3 cellular contexts compared by ENCODE assay signal in the genomic region with DNA sequence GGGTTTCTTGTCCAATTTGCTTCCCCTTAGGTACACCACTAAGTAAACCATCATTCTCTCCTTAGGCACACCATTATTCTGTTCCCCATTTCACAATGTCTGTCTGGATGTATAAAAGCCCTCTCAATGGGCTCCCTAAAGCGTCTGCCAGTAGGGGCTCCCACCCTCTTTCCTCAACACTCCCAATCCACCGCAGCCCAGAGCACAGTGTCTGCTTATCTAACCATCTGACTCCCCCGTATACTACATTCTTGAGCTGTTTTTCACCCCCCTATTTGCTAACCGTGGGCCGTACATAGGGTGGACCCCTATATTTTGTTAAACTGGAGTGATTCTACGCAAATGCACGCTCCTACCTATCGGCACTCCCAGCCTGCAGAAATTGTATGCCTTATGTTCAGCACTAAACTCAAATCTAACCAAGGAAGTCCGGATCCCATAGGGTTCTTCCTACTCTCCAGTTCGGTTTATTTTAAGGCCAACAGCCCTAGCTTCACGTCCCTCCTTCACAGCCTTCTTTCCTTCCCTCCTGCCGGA.
TF ChIP-seq lines count a peak whose summit lies in the region.

No MANE protein-coding gene starts in this region.

TF ChIP-seq in Ishikawa, 13 proteins besides CTCF, POLR2A, EP300 and RAD21:
- TF ChIP-seq CEBPB (IDR thresholded peaks at IDR 0.05) (0 out of 2 replicates have a peak, but pooled peaks have one; percentile 2), NFIC (IDR thresholded peaks at IDR 0.05) (no peak)

TF ChIP-seq in SK-N-SH treated with all-trans-retinoic acid at 6 μM for 48 hours, 23 proteins besides CTCF, POLR2A, EP300 and RAD21:
- TF ChIP-seq ARNTL (CRISPR knock-in tag; IDR thresholded peaks at IDR 0.05; ENCODE audit: borderline replicate concordance, low read depth) (no peak), TCF4 (CRISPR knock-in tag; IDR thresholded peaks at IDR 0.05; ENCODE audit: borderline replicate concordance) (no peak), ZC3H10 (CRISPR knock-in tag; IDR thresholded peaks at IDR 0.05) (no peak), PPARA (CRISPR knock-in tag; IDR thresholded peaks at IDR 0.05; ENCODE audit: borderline replicate concordance) (no peak), ZNF70 (CRISPR knock-in tag; IDR thresholded peaks at IDR 0.05) (no peak), BACH2 (CRISPR knock-in tag; IDR thresholded peaks at IDR 0.05; ENCODE audit: borderline replicate concordance) (no peak), ESRRG (CRISPR knock-in tag; IDR thresholded peaks at IDR 0.05) (no peak), ZNF8 (CRISPR knock-in tag; IDR thresholded peaks at IDR 0.05) (no peak), SNAI2 (CRISPR knock-in tag; IDR thresholded peaks at IDR 0.05) (no peak), RARB (CRISPR knock-in tag; IDR thresholded peaks at IDR 0.05) (no peak), ISL1 (CRISPR knock-in tag; IDR thresholded peaks at IDR 0.05) (no peak), GLIS3 (CRISPR knock-in tag; IDR thresholded peaks at IDR 0.05) (no peak)
- TF ChIP-seq, protein P1, sequence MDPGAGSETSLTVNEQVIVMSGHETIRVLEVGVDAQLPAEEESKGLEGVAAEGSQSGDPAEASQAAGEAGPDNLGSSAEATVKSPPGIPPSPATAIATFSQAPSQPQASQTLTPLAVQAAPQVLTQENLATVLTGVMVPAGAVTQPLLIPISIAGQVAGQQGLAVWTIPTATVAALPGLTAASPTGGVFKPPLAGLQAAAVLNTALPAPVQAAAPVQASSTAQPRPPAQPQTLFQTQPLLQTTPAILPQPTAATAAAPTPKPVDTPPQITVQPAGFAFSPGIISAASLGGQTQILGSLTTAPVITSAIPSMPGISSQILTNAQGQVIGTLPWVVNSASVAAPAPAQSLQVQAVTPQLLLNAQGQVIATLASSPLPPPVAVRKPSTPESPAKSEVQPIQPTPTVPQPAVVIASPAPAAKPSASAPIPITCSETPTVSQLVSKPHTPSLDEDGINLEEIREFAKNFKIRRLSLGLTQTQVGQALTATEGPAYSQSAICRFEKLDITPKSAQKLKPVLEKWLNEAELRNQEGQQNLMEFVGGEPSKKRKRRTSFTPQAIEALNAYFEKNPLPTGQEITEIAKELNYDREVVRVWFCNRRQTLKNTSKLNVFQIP (CRISPR knock-in tag; IDR thresholded peaks at IDR 0.05; ENCODE audit: borderline replicate concordance, low read depth) = no peak
- TF ChIP-seq, protein P2, sequence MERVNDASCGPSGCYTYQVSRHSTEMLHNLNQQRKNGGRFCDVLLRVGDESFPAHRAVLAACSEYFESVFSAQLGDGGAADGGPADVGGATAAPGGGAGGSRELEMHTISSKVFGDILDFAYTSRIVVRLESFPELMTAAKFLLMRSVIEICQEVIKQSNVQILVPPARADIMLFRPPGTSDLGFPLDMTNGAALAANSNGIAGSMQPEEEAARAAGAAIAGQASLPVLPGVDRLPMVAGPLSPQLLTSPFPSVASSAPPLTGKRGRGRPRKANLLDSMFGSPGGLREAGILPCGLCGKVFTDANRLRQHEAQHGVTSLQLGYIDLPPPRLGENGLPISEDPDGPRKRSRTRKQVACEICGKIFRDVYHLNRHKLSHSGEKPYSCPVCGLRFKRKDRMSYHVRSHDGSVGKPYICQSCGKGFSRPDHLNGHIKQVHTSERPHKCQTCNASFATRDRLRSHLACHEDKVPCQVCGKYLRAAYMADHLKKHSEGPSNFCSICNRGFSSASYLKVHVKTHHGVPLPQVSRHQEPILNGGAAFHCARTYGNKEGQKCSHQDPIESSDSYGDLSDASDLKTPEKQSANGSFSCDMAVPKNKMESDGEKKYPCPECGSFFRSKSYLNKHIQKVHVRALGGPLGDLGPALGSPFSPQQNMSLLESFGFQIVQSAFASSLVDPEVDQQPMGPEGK (CRISPR knock-in tag; IDR thresholded peaks at IDR 0.05; ENCODE audit: borderline replicate concordance) = no peak
- TF ChIP-seq, protein P3, sequence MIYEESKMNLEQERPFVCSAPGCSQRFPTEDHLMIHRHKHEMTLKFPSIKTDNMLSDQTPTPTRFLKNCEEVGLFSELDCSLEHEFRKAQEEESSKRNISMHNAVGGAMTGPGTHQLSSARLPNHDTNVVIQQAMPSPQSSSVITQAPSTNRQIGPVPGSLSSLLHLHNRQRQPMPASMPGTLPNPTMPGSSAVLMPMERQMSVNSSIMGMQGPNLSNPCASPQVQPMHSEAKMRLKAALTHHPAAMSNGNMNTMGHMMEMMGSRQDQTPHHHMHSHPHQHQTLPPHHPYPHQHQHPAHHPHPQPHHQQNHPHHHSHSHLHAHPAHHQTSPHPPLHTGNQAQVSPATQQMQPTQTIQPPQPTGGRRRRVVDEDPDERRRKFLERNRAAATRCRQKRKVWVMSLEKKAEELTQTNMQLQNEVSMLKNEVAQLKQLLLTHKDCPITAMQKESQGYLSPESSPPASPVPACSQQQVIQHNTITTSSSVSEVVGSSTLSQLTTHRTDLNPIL (CRISPR knock-in tag; IDR thresholded peaks at IDR 0.05; ENCODE audit: low read depth) = no peak
- TF ChIP-seq, protein P4, sequence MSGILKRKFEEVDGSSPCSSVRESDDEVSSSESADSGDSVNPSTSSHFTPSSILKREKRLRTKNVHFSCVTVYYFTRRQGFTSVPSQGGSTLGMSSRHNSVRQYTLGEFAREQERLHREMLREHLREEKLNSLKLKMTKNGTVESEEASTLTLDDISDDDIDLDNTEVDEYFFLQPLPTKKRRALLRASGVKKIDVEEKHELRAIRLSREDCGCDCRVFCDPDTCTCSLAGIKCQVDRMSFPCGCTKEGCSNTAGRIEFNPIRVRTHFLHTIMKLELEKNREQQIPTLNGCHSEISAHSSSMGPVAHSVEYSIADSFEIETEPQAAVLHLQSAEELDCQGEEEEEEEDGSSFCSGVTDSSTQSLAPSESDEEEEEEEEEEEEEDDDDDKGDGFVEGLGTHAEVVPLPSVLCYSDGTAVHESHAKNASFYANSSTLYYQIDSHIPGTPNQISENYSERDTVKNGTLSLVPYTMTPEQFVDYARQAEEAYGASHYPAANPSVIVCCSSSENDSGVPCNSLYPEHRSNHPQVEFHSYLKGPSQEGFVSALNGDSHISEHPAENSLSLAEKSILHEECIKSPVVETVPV (CRISPR knock-in tag; IDR thresholded peaks at IDR 0.05) = no peak

TF ChIP-seq in endothelial cell of umbilical vein, 7 proteins besides CTCF, POLR2A, EP300 and RAD21:
- TF ChIP-seq GATA2 (IDR thresholded peaks at IDR 0.05; ENCODE audit: insufficient read depth, insufficient read length, low read depth, low read length) (peak; percentile 33), JUN (IDR thresholded peaks at IDR 0.05; ENCODE audit: borderline replicate concordance, insufficient read depth, insufficient read length, low read depth) (no peak)
